9 cellular contexts compared by ENCODE assay signal in the genomic region with DNA sequence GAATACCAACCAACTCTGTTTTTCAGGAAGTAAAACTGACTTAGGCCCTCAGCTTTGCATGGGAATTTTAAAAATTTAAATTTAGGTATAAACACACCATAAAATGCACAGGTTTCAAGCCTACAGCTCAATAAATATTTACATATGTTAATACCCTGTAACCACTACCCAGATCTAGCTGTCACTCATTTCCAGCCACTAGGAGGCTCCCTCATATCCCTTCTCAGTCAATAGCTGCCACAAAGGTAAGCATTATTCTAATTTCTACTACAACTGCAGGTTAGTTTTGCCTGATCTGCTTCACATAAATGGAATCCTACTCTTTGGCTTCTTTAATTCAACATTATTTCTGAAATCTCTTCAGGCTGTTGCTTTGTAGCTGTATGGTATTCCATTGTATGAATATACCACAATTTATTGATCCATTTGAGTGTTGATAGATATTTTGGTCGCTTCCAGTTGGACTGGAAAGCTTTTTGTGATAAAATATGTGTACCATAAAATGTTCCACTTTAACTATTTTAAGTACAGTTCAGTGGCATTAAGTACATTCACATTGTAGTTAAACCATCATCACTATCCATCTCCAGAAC. TPM values are rescaled to one million over a fixed set of nuclear protein-coding genes. Genes with fewer than 3 reads are reported as not detected.
DNase-seq lines count a peak whose midpoint lies in the region; ATAC-seq and TF ChIP-seq lines count a peak whose summit lies in the region.
"Had no signal": no experiment of that assay in that cellular context is flagged by ENCODE, and none has a peak within 500 bp of the region (broad histone marks: within the 10 kb centered on the region; RNA-seq: fewer than 3 reads in every experiment).

No MANE protein-coding gene starts in this region.

- no peak for TF ChIP-seq POLR2A in uterus (IDR thresholded peaks at IDR 0.05)

- ATAC-seq in GM21447 (IDR thresholded peaks at IDR 0.05; ENCODE audit: unreplicated experiment) = peak; percentile 79
- no peak for ATAC-seq in stimulated activated naive CD8-positive, alpha-beta T cell treated with anti-CD3 and anti-CD28 coated beads, Interleukin-15, amount 100 ng/mL, for 72 hours

- intact Hi-C loops in uterus (cut with DNase I; ENCODE audit: low total_unique reads) = no loop called here

- no peak overlapping the region for H3K4me3 ChIP-seq in uterus

- DNase-seq in NCI-H748 treated with DMSO at 0.1 percent for 48 hours (lab: John Stamatoyannopoulos, UW) (peak; percentile 35), glutamatergic neuron (peak; percentile 27), hypothalamus (lab: John Stamatoyannopoulos, UW) (no peak), uterus (no peak)
- no peak for DNase-seq in stimulated activated naive CD8-positive, alpha-beta T cell treated with anti-CD3 and anti-CD28 coated beads, Interleukin-15, amount 100 ng/mL, for 72 hours
- no peak for DNase-seq in effector CD4-positive, alpha-beta T cell

- no peak overlapping the region for H3K4me3 Mint-ChIP-seq in glutamatergic neuron (ENCODE audit: unreplicated experiment)
- no peak overlapping the region for H3K4me3 Mint-ChIP-seq in stimulated activated naive CD8-positive, alpha-beta T cell treated with anti-CD3 and anti-CD28 coated beads, Interleukin-15, amount 100 ng/mL, for 72 hours
- H3K4me3 Mint-ChIP-seq: activated naive CD8-positive, alpha-beta T cell had no signal

- H3K9me3 ChIP-seq in uterus = no peaks in the 10 kb centered on the region

- H3K4me1 Mint-ChIP-seq in glutamatergic neuron (ENCODE audit: low read depth, unreplicated experiment) = no peaks in the 10 kb centered on the region
- H3K4me1 Mint-ChIP-seq in stimulated activated naive CD8-positive, alpha-beta T cell treated with anti-CD3 and anti-CD28 coated beads, Interleukin-15, amount 100 ng/mL, for 72 hours = no peaks in the 10 kb centered on the region

- no peaks in the 10 kb centered on the region for H3K9me3 Mint-ChIP-seq in glutamatergic neuron (ENCODE audit: unreplicated experiment)
- H3K9me3 Mint-ChIP-seq in stimulated activated naive CD8-positive, alpha-beta T cell treated with anti-CD3 and anti-CD28 coated beads, Interleukin-15, amount 100 ng/mL, for 72 hours = peaks cover 8 to 17% of the 10 kb centered on the region in 2 donors

- H3K36me3 Mint-ChIP-seq in glutamatergic neuron (ENCODE audit: unreplicated experiment) = no peaks in the 10 kb centered on the region
- H3K36me3 Mint-ChIP-seq: activated naive CD8-positive, alpha-beta T cell had no signal

- peak; percentile 82 for TF ChIP-seq CTCF in C4-2B (conservative IDR thresholded peaks at IDR 0.05)
- TF ChIP-seq CTCF in glutamatergic neuron (IDR thresholded peaks at IDR 0.05; ENCODE audit: partially characterized antibody, unreplicated experiment) = peak; percentile 62
- TF ChIP-seq CTCF in uterus (IDR thresholded peaks at IDR 0.05) = no peak

- H3K4me1 ChIP-seq in uterus = no peaks in the 10 kb centered on the region

- H3K36me3 ChIP-seq in uterus = no peaks in the 10 kb centered on the region

- no peaks in the 10 kb centered on the region for H3K27me3 ChIP-seq in uterus

- H3K27ac Mint-ChIP-seq in glutamatergic neuron (ENCODE audit: unreplicated experiment) = no peak overlapping the region
- no peak overlapping the region for H3K27ac Mint-ChIP-seq in stimulated activated naive CD8-positive, alpha-beta T cell treated with anti-CD3 and anti-CD28 coated beads, Interleukin-15, amount 100 ng/mL, for 72 hours
- H3K27ac Mint-ChIP-seq: activated naive CD8-positive, alpha-beta T cell had no signal

- no peaks in the 10 kb centered on the region for H3K27me3 Mint-ChIP-seq in glutamatergic neuron (ENCODE audit: unreplicated experiment)
- H3K27me3 Mint-ChIP-seq in stimulated activated naive CD8-positive, alpha-beta T cell treated with anti-CD3 and anti-CD28 coated beads, Interleukin-15, amount 100 ng/mL, for 72 hours = no peaks in the 10 kb centered on the region
- H3K27me3 Mint-ChIP-seq: activated naive CD8-positive, alpha-beta T cell had no signal

- H3K27ac ChIP-seq in C4-2B (no peak overlapping the region), uterus (no peak overlapping the region)

RNA-seq across cellular contexts. Expression of gene MEI4, which starts 32.5 kb away (rescaled TPM):
- total RNA-seq in glutamatergic neuron (ENCODE audit: unreplicated experiment) (0.86 TPM), uterus (under 1 TPM in 1 of 4 donors, not detected in 3; 0.41 TPM)

Comparison
In these comparisons a context has a peak if more than half of its experiments do, and no peak if none do; other contexts are left out.
1. CTCF ChIP-seq: peak in C4-2B (single experiment) and glutamatergic neuron (single experiment); none in uterus (0 of 4).
2. DNase-seq: peak in NCI-H748 treated with DMSO at 0.1 percent for 48 hours (single experiment) and glutamatergic neuron (single experiment); none in hypothalamus (0 of 51), uterus (0 of 2), stimulated activated naive CD8-positive, alpha-beta T cell treated with anti-CD3 and anti-CD28 coated beads, Interleukin-15, amount 100 ng/mL, for 72 hours (0 of 2) and effector CD4-positive, alpha-beta T cell (single experiment).